In the genomic region with DNA sequence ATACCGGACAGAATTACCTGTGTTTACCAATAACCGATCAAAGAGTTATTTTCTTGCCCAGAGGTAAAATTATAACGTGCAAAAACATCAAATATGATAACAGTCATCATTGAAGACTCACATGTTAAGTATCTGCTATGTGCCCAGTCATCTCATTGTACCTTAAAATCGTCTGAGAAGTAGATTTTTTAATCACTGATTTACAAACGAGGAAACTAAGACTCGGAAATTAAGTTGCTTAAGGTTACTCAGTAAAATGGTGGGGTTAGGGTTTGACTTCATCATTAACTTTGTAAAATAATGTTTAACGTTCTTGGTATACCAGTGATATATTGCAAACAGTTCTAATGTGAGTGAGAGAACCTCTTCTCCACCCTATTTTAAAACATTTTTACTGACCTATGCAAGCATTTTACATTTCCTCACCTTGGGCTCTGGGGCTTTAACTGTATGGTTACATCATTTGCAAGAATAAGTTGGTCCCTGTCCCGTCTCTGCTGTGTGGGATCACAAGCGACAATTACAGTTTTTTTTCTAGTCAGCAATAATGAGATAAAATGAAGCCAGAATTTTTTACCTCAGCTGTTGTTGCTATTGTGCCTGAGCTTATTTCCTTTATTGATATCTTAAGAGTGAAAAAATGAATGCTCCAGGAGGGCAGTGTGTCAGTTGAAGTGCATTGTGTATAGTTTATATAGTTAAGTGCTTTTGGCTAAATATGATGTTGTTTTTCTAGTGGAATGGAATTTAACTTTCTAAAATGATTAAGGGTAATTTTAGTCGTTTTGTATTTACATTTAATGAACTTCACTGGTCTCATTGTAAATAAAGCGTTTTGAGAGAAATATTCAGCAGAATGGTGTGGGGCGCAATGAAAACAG, we compare ENCODE assay signal across 1 cellular context.
TF ChIP-seq lines count a peak whose summit lies in the region.

No MANE protein-coding gene starts in this region.

TF ChIP-seq in H1, 55 proteins besides CTCF, POLR2A, EP300 and RAD21:
- no peak for TF ChIP-seq SIN3A (conservative IDR thresholded peaks at IDR 0.05 in 1 of 2, IDR thresholded peaks at IDR 0.05 in 1 of 2; ENCODE audit: low read depth in 1 of 2, low read length in 2 of 2)
